In the genomic region with DNA sequence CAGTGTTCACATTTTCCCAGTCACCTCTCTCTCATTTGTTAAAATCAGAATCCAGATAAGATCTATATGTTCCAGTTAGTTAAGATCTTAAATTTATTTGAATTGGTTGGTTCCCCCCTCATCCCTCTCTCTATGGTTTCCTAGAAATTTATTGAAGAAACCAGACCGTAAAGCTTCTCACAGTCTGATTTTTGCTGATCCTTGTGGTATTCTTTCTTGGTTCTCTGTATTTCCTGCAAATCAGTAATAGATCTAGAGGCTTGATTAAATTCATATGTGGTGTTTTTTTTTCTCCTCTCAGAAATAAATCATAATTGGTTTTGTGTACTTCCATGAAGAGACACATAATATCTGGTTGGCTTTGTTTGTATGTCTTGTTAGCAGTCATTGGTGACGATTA, we compare ENCODE assay signal across 25 cellular contexts.
"Had no signal": no experiment of that assay in that cellular context is flagged by ENCODE, and none has a peak within 500 bp of the region (broad histone marks: within the 10 kb centered on the region; RNA-seq: fewer than 3 reads in every experiment).

No MANE protein-coding gene starts in this region.

- H3K4me1 ChIP-seq: right atrium auricular region, right lobe of liver, stomach, suprapubic skin, tibial artery, upper lobe of right lung had no signal

- H3K4me3 ChIP-seq: left ventricle myocardium inferior, lung, mucosa of descending colon, ovary, right atrium auricular region, right lobe of liver, stomach, suprapubic skin, thoracic aorta, tibial artery, upper lobe of right lung had no signal

- ATAC-seq: mucosa of descending colon; naive thymus-derived CD8-positive, alpha-beta T cell; right lobe of liver; stimulated activated naive B cell treated with anti-CD40 and anti-IgM and Interleukin-4, amounts not matched to agents 10 μg/mL and 1 μg/mL and 100 μg/mL, for 72 hours; stimulated activated naive CD8-positive, alpha-beta T cell treated with anti-CD3 and anti-CD28 coated beads, Interleukin-15, Interleukin-2, amounts not matched to agents 100 U/mL and 50 U/mL, for 24 hours; upper lobe of right lung had no signal

- H3K9me3 ChIP-seq: left ventricle myocardium inferior, mucosa of descending colon, ovary, right atrium auricular region, right lobe of liver, stomach, suprapubic skin, thoracic aorta, tibial artery, upper lobe of right lung had no signal

- DNase-seq: hypothalamus; immature natural killer cell; islet precursor cell; left ventricle myocardium inferior; mesendoderm; midbrain; mucosa of descending colon; naive thymus-derived CD8-positive, alpha-beta T cell; ovary; right lobe of liver; stimulated activated CD4-positive, alpha-beta T cell treated with anti-CD3 and anti-CD28 coated beads, Interleukin-12 subunit alpha, Interleukin-12 subunit beta, amount 100 ng/mL, for 4 hours; stimulated activated CD4-positive, alpha-beta T cell treated with anti-CD3 and anti-CD28 coated beads, Interleukin-15, amount 100 ng/mL, for 24 hours; stimulated activated CD4-positive, alpha-beta T cell treated with anti-CD3 and anti-CD28 coated beads, Interleukin-2, amount 100 ng/mL, for 24 hours; stimulated activated CD4-positive, alpha-beta T cell treated with anti-CD3 and anti-CD28 coated beads, Interleukin-4, amount 100 ng/mL, for 1 hour; stimulated activated naive B cell treated with anti-CD40 and anti-IgM and Interleukin-4, amounts not matched to agents 10 μg/mL and 1 μg/mL and 100 μg/mL, for 72 hours; stimulated activated naive CD8-positive, alpha-beta T cell treated with anti-CD3 and anti-CD28 coated beads, Interleukin-15, Interleukin-2, amounts not matched to agents 100 U/mL and 50 U/mL, for 24 hours; stomach; tibial artery; trophoblast cell; upper lobe of right lung had no signal

- H3K9me3 Mint-ChIP-seq: immature natural killer cell; naive thymus-derived CD8-positive, alpha-beta T cell; stimulated activated naive B cell treated with anti-CD40 and anti-IgM and Interleukin-4, amounts not matched to agents 10 μg/mL and 1 μg/mL and 100 μg/mL, for 72 hours had no signal

- H3K27ac ChIP-seq: left ventricle myocardium inferior, ovary, right atrium auricular region, right lobe of liver, stomach, suprapubic skin, thoracic aorta, tibial artery, upper lobe of right lung had no signal

- H3K27me3 ChIP-seq: ovary, right atrium auricular region, right lobe of liver, stomach, suprapubic skin, tibial artery, upper lobe of right lung had no signal

- H3K27me3 Mint-ChIP-seq: naive thymus-derived CD8-positive, alpha-beta T cell; progenitor cell of endocrine pancreas; stimulated activated naive B cell treated with anti-CD40 and anti-IgM and Interleukin-4, amounts not matched to agents 10 μg/mL and 1 μg/mL and 100 μg/mL, for 72 hours had no signal

- H3K36me3 ChIP-seq: left ventricle myocardium inferior, ovary, right atrium auricular region, right lobe of liver, stomach, suprapubic skin, thoracic aorta, tibial artery, upper lobe of right lung had no signal

- H3K4me3 Mint-ChIP-seq: immature natural killer cell; naive thymus-derived CD8-positive, alpha-beta T cell; stimulated activated naive B cell treated with anti-CD40 and anti-IgM and Interleukin-4, amounts not matched to agents 10 μg/mL and 1 μg/mL and 100 μg/mL, for 72 hours had no signal

- H3K27ac Mint-ChIP-seq: immature natural killer cell; naive thymus-derived CD8-positive, alpha-beta T cell; progenitor cell of endocrine pancreas; stimulated activated naive B cell treated with anti-CD40 and anti-IgM and Interleukin-4, amounts not matched to agents 10 μg/mL and 1 μg/mL and 100 μg/mL, for 72 hours had no signal
